In the genomic region with DNA sequence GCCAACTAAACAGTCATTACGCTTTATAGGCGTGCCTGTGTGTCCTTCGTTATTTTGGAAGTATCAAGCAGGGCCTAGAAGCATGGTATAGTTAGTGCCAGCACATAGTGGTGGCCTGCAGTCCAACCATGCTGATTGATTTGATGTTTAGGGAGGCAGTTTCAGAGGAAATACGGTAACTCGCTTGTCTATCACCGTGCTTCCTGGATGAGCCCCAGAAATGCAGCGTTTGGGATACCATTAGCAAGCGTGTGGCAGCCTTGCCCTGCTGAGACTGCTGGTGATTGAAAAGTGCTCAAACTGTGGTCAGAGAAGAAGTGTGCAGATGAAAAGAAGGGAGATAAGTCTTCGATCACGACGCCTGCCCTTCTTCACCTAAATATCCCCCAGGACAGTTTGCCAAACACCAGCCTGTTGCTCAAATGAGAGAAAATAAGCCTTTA, we compare ENCODE assay signal across 1 cellular context.
TF ChIP-seq lines count a peak whose summit lies in the region.

No MANE protein-coding gene starts in this region.

TF ChIP-seq in K562, 482 proteins besides CTCF, POLR2A, EP300 and RAD21 (continued from another document):
- TF ChIP-seq, protein P1, sequence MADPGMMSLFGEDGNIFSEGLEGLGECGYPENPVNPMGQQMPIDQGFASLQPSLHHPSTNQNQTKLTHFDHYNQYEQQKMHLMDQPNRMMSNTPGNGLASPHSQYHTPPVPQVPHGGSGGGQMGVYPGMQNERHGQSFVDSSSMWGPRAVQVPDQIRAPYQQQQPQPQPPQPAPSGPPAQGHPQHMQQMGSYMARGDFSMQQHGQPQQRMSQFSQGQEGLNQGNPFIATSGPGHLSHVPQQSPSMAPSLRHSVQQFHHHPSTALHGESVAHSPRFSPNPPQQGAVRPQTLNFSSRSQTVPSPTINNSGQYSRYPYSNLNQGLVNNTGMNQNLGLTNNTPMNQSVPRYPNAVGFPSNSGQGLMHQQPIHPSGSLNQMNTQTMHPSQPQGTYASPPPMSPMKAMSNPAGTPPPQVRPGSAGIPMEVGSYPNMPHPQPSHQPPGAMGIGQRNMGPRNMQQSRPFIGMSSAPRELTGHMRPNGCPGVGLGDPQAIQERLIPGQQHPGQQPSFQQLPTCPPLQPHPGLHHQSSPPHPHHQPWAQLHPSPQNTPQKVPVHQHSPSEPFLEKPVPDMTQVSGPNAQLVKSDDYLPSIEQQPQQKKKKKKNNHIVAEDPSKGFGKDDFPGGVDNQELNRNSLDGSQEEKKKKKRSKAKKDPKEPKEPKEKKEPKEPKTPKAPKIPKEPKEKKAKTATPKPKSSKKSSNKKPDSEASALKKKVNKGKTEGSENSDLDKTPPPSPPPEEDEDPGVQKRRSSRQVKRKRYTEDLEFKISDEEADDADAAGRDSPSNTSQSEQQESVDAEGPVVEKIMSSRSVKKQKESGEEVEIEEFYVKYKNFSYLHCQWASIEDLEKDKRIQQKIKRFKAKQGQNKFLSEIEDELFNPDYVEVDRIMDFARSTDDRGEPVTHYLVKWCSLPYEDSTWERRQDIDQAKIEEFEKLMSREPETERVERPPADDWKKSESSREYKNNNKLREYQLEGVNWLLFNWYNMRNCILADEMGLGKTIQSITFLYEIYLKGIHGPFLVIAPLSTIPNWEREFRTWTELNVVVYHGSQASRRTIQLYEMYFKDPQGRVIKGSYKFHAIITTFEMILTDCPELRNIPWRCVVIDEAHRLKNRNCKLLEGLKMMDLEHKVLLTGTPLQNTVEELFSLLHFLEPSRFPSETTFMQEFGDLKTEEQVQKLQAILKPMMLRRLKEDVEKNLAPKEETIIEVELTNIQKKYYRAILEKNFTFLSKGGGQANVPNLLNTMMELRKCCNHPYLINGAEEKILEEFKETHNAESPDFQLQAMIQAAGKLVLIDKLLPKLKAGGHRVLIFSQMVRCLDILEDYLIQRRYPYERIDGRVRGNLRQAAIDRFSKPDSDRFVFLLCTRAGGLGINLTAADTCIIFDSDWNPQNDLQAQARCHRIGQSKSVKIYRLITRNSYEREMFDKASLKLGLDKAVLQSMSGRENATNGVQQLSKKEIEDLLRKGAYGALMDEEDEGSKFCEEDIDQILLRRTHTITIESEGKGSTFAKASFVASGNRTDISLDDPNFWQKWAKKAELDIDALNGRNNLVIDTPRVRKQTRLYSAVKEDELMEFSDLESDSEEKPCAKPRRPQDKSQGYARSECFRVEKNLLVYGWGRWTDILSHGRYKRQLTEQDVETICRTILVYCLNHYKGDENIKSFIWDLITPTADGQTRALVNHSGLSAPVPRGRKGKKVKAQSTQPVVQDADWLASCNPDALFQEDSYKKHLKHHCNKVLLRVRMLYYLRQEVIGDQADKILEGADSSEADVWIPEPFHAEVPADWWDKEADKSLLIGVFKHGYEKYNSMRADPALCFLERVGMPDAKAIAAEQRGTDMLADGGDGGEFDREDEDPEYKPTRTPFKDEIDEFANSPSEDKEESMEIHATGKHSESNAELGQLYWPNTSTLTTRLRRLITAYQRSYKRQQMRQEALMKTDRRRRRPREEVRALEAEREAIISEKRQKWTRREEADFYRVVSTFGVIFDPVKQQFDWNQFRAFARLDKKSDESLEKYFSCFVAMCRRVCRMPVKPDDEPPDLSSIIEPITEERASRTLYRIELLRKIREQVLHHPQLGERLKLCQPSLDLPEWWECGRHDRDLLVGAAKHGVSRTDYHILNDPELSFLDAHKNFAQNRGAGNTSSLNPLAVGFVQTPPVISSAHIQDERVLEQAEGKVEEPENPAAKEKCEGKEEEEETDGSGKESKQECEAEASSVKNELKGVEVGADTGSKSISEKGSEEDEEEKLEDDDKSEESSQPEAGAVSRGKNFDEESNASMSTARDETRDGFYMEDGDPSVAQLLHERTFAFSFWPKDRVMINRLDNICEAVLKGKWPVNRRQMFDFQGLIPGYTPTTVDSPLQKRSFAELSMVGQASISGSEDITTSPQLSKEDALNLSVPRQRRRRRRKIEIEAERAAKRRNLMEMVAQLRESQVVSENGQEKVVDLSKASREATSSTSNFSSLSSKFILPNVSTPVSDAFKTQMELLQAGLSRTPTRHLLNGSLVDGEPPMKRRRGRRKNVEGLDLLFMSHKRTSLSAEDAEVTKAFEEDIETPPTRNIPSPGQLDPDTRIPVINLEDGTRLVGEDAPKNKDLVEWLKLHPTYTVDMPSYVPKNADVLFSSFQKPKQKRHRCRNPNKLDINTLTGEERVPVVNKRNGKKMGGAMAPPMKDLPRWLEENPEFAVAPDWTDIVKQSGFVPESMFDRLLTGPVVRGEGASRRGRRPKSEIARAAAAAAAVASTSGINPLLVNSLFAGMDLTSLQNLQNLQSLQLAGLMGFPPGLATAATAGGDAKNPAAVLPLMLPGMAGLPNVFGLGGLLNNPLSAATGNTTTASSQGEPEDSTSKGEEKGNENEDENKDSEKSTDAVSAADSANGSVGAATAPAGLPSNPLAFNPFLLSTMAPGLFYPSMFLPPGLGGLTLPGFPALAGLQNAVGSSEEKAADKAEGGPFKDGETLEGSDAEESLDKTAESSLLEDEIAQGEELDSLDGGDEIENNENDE (IDR thresholded peaks at IDR 0.05; ENCODE audit: low read depth, low read length) = peak; percentile 96
- TF ChIP-seq CHD4 (IDR thresholded peaks at IDR 0.05; ENCODE audit: insufficient read depth, insufficient replicate concordance, low read depth, low read length, poor library complexity, severe bottlenecking) (no peak), SAFB (IDR thresholded peaks at IDR 0.05; ENCODE audit: borderline replicate concordance, low read depth, low read length) (no peak), FOSL1 (tag; conservative IDR thresholded peaks at IDR 0.05) (no peak)
- TF ChIP-seq, protein P2, sequence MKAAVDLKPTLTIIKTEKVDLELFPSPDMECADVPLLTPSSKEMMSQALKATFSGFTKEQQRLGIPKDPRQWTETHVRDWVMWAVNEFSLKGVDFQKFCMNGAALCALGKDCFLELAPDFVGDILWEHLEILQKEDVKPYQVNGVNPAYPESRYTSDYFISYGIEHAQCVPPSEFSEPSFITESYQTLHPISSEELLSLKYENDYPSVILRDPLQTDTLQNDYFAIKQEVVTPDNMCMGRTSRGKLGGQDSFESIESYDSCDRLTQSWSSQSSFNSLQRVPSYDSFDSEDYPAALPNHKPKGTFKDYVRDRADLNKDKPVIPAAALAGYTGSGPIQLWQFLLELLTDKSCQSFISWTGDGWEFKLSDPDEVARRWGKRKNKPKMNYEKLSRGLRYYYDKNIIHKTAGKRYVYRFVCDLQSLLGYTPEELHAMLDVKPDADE (conservative IDR thresholded peaks at IDR 0.05; ENCODE audit: control insufficient read depth, low read depth, low read length) = no peak
TF ChIP-seq in K562: peak in this region for 3.
